In genomic region chr17:63015824-63016223, GRCh38 we compare ENCODE assay signal across 33 cellular contexts.
"Had no signal": no experiment of that assay in that cellular context is flagged by ENCODE, and none has a peak within 500 bp of the region (broad histone marks: within the 10 kb centered on the region; RNA-seq: fewer than 3 reads in every experiment).

No MANE protein-coding gene starts in this region.

- H3K36me3 ChIP-seq: adrenal gland, WERI-Rb-1 had no signal

- FAIRE-seq: bronchial epithelial cell had no signal

- DNase-seq: activated B cell treated with CpG ODN at 0.5 μM for 24 hours; activated CD4-positive, alpha-beta T cell treated with anti-CD3 and anti-CD28 coated beads for 48 hours; activated CD4-positive, alpha-beta T cell treated with anti-CD3 and anti-CD28 coated beads, Interleukin-2, amount 50 U/mL, for 1 hour; activated CD4-positive, alpha-beta T cell treated with anti-CD3 and anti-CD28 coated beads, Interleukin-2, amount 50 U/mL, for 48 hours; activated CD8-positive, alpha-beta memory T cell treated with anti-CD3 and anti-CD28 coated beads for 24 hours; activated CD8-positive, alpha-beta T cell treated with anti-CD3 and anti-CD28 coated beads for 36 hours; activated gamma-delta T cell; activated naive CD4-positive, alpha-beta T cell; activated naive CD4-positive, alpha-beta T cell treated with anti-CD3 and anti-CD28 coated beads, Interleukin-2, amount 50 U/mL, for 16 hours; activated naive CD8-positive, alpha-beta T cell treated with anti-CD3 and anti-CD28 coated beads for 36 hours; activated naive CD8-positive, alpha-beta T cell treated with anti-CD3 and anti-CD28 coated beads, Interleukin-2, amount 50 U/mL, for 24 hours; activated T-cell treated with anti-CD3 and anti-CD28 coated beads, Interleukin-2, amount 50 U/mL, for 1 hour; activated T-cell treated with anti-CD3 and anti-CD28 coated beads, Interleukin-2, amount 50 U/mL, for 72 hours; adrenal gland; amygdala; aorta; dermis blood vessel endothelial cell; effector CD4-positive, alpha-beta T cell; effector memory CD8-positive, alpha-beta T cell; esophagus squamous epithelium; foreskin melanocyte; heart right ventricle; T-helper 1 cell; T-helper 17 cell; T1000; WERI-Rb-1 had no signal

- H3K4me3 ChIP-seq: adrenal gland, coronary artery, esophagus squamous epithelium, gastroesophageal sphincter, heart right ventricle had no signal

- H3K27ac Mint-ChIP-seq: activated B cell treated with CpG ODN at 0.5 μM for 24 hours; activated CD8-positive, alpha-beta T cell treated with anti-CD3 and anti-CD28 coated beads for 36 hours; activated naive CD8-positive, alpha-beta T cell treated with anti-CD3 and anti-CD28 coated beads for 36 hours; activated naive CD8-positive, alpha-beta T cell treated with anti-CD3 and anti-CD28 coated beads, Interleukin-2, amount 50 U/mL, for 24 hours; activated T-cell treated with anti-CD3 and anti-CD28 coated beads, Interleukin-2, amount 50 U/mL, for 72 hours; brain; effector memory CD8-positive, alpha-beta T cell; T-helper 17 cell; T-helper 2 cell treated with Interferon-gamma antibody and Interleukin-4, amounts not matched to agents 5 μg/mL and 100 μg/mL, for 36 hours had no signal

- ATAC-seq: activated CD4-positive, CD25-positive, alpha-beta regulatory T cell treated with anti-CD3 and anti-CD28 coated beads, Interleukin-2, amount 50 U/mL, for 24 hours; activated CD8-positive, alpha-beta T cell treated with anti-CD3 and anti-CD28 coated beads for 36 hours; activated naive CD8-positive, alpha-beta T cell treated with anti-CD3 and anti-CD28 coated beads, Interleukin-2, amount 50 U/mL, for 24 hours; activated T-cell treated with anti-CD3 and anti-CD28 coated beads, Interleukin-2, amount 50 U/mL, for 72 hours; effector memory CD8-positive, alpha-beta T cell; gastroesophageal sphincter; heart right ventricle; T-helper 17 cell had no signal

- H3K9me3 Mint-ChIP-seq: effector memory CD8-positive, alpha-beta T cell had no signal

- H3K27me3 ChIP-seq: adrenal gland, esophagus squamous epithelium, gastroesophageal sphincter, heart right ventricle had no signal

- H3K27me3 Mint-ChIP-seq: activated CD8-positive, alpha-beta T cell treated with anti-CD3 and anti-CD28 coated beads for 36 hours; activated naive CD8-positive, alpha-beta T cell treated with anti-CD3 and anti-CD28 coated beads for 36 hours; activated naive CD8-positive, alpha-beta T cell treated with anti-CD3 and anti-CD28 coated beads, Interleukin-2, amount 50 U/mL, for 24 hours; brain; central memory CD8-positive, alpha-beta T cell; effector memory CD8-positive, alpha-beta T cell; T-helper 17 cell had no signal

- H3K4me1 ChIP-seq: adrenal gland, gastroesophageal sphincter, heart right ventricle had no signal

- H3K27ac ChIP-seq: adrenal gland, coronary artery, esophagus squamous epithelium, gastroesophageal sphincter, heart right ventricle, WERI-Rb-1 had no signal

- H3K9me3 ChIP-seq: adrenal gland, esophagus squamous epithelium, gastroesophageal sphincter had no signal

- H3K4me3 Mint-ChIP-seq: activated B cell treated with CpG ODN at 0.5 μM for 24 hours; activated CD8-positive, alpha-beta T cell treated with anti-CD3 and anti-CD28 coated beads for 36 hours; activated naive CD8-positive, alpha-beta T cell treated with anti-CD3 and anti-CD28 coated beads for 36 hours; activated naive CD8-positive, alpha-beta T cell treated with anti-CD3 and anti-CD28 coated beads, Interleukin-2, amount 50 U/mL, for 24 hours; activated T-cell treated with anti-CD3 and anti-CD28 coated beads, Interleukin-2, amount 50 U/mL, for 72 hours; brain; central memory CD8-positive, alpha-beta T cell; effector memory CD8-positive, alpha-beta T cell; T-helper 17 cell; T-helper 2 cell treated with Interferon-gamma antibody and Interleukin-4, amounts not matched to agents 5 μg/mL and 100 μg/mL, for 36 hours had no signal

- H3K4me1 Mint-ChIP-seq: activated B cell treated with CpG ODN at 0.5 μM for 24 hours; activated naive CD8-positive, alpha-beta T cell treated with anti-CD3 and anti-CD28 coated beads, Interleukin-2, amount 50 U/mL, for 24 hours; brain; central memory CD8-positive, alpha-beta T cell had no signal
